Comparison of ENCODE assay signal across 9 cellular contexts in the genomic region with DNA sequence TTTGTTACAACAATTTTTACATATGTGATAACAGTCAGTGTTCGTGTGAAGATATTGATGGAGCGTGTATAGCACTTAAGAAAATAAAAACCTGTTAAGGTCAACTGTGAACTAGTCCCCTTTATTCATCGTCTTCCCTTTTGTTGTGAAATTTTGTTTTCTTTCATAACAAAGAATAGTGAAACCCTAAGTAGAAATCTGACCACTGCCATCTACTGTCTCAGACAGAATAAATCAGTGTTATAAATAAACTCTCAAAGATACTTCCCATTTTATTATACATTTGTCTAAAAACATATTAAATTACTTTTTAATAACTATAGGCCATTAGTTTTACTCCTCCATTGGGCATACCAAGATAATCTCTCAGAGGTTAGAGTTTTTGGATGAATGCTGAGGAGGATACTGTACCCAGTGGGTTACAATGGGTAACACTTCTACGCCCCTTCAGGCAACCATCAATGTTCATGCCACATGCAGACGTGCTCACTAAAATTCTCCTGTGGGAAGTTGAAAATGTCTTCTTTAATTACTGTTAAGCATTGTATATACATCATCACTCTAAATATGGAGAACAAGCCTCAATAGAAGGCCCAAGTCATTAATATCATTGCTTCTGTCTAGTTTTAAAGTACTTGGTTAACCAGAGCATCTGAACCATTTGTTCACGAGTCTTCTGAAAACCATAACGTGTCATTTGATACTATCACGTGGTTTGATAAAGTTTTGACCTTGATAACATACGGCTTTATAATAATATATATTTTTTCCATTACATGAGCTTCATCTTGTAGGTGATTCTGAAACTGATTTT.
DNase-seq lines count a peak whose midpoint lies in the region; ATAC-seq and TF ChIP-seq lines count a peak whose summit lies in the region.
"Had no signal": no experiment of that assay in that cellular context is flagged by ENCODE, and none has a peak within 500 bp of the region (broad histone marks: within the 10 kb centered on the region; RNA-seq: fewer than 3 reads in every experiment).

No MANE protein-coding gene starts in this region.

- H3K4me3 Mint-ChIP-seq in dendritic cell treated with granulocyte-macrophage colony-stimulating factor and Interleukin-4, amounts not matched to agents 40 ng/mL and 50 ng/mL, for 4 days, result peak overlapping the region; percentile 26

- 76 to 77% methylated on average over 9 of the region's 9 CpGs for WGBS in lower leg skin, 2 donors

- H3K27me3 Mint-ChIP-seq in dendritic cell treated with granulocyte-macrophage colony-stimulating factor and Interleukin-4, amounts not matched to agents 40 ng/mL and 50 ng/mL, for 4 days, result no peaks in the 10 kb centered on the region

- H3K9me3 Mint-ChIP-seq in dendritic cell treated with granulocyte-macrophage colony-stimulating factor and Interleukin-4, amounts not matched to agents 40 ng/mL and 50 ng/mL, for 4 days, result no peaks in the 10 kb centered on the region

- TF ChIP-seq POLR2A in lower leg skin (IDR thresholded peaks at IDR 0.05), result no peak

- H3K27ac Mint-ChIP-seq in dendritic cell treated with granulocyte-macrophage colony-stimulating factor and Interleukin-4, amounts not matched to agents 40 ng/mL and 50 ng/mL, for 4 days, result peak overlapping the region; percentile 96

- POLR2A ChIA-PET in GM10248 (lab: Yijun Ruan, JAX), result no interaction called here

- peaks cover 53% of the 10 kb centered on the region for H3K4me1 Mint-ChIP-seq in dendritic cell treated with granulocyte-macrophage colony-stimulating factor and Interleukin-4, amounts not matched to agents 40 ng/mL and 50 ng/mL, for 4 days (ENCODE audit: low read depth)

- ATAC-seq in GM21423 (IDR thresholded peaks at IDR 0.05; ENCODE audit: unreplicated experiment), result peak; percentile 40
- peak; percentile 39 for ATAC-seq in HG03378 (IDR thresholded peaks at IDR 0.05; ENCODE audit: unreplicated experiment)

- H3K4me3 ChIP-seq in lower leg skin (ENCODE audit: low read depth, poor library complexity, severe bottlenecking), result no peak overlapping the region

- intact Hi-C loops in dendritic cell treated with granulocyte-macrophage colony-stimulating factor and Interleukin-4, amounts not matched to agents 40 ng/mL and 50 ng/mL, for 4 days (cut with micrococcal nuclease), result loop anchor here (2.0 to 5.0 kb wide), 2 partner anchors 53 to 183 kb away; no protein-coding TSS in a partner anchor
- intact Hi-C loops in lower leg skin (cut with DNase I; ENCODE audit: low total_unique reads), result no loop called here

- CTCF ChIA-PET in GM10248 (lab: Yijun Ruan, JAX), result interaction anchor here (0.8 to 3.6 kb wide), 7 partner anchors 9 to 116 kb away, joined by 3 to 22 read pairs (median 4); no protein-coding TSS in a partner anchor

- no peaks in the 10 kb centered on the region for H3K36me3 Mint-ChIP-seq in dendritic cell treated with granulocyte-macrophage colony-stimulating factor and Interleukin-4, amounts not matched to agents 40 ng/mL and 50 ng/mL, for 4 days (ENCODE audit: low read depth)

- no peak for DNase-seq in GM10248 (ENCODE audit: extremely low spot score)
- no peak for DNase-seq in lower leg skin (ENCODE audit: low spot score in 2 of 2)
- DNase-seq in activated CD4-positive, CD25-positive, alpha-beta regulatory T cell treated with anti-CD3 and anti-CD28 coated beads, Interleukin-2, amount 50 U/mL, for 72 hours, result no peak
- DNase-seq in NCI-H1417 treated with DMSO at 0.1 percent for 48 hours (lab: John Stamatoyannopoulos, UW), result no peak
- no peak for DNase-seq in stimulated activated CD4-positive, alpha-beta T cell treated with anti-CD3 and anti-CD28 coated beads, Interleukin-4, amount 100 ng/mL, for 1 hour
- DNase-seq: NCI-H1105 had no signal

- TF ChIP-seq CTCF in GM10248 (IDR thresholded peaks at IDR 0.05; ENCODE audit: control extremely low read depth, extremely low read depth, low read depth, missing control alignments) (peak; percentile 29), lower leg skin (IDR thresholded peaks at IDR 0.05) (no peak)
